ENCODE assay signal across 30 cellular contexts in the genomic region with DNA sequence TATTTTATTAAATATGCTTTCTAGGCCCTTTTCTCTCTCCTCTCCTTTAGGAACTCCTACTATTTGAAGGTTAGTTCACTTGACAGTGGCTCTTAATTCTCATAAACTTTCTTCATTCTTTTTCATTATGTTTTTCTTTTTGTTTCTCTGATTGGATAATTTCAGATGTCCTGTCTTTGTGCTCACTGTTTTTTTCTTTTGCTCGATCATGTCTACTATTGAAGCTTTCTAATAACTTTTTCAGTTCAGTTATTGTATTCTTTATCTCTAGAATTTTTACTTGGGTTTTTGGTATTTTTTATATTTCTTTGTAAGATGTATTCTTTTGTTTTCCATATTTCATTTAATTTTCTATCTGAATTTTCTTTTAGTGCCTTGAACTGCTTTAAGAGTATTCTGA.
"Had no signal": no experiment of that assay in that cellular context is flagged by ENCODE, and none has a peak within 500 bp of the region (broad histone marks: within the 10 kb centered on the region; RNA-seq: fewer than 3 reads in every experiment).

No MANE protein-coding gene starts in this region.

- H3K9me3 ChIP-seq: body of pancreas had no signal

- DNase-seq: activated CD4-positive, alpha-beta memory T cell treated with anti-CD3 and anti-CD28 coated beads for 36 hours; activated CD4-positive, alpha-beta T cell treated with anti-CD3 and anti-CD28 coated beads for 36 hours; activated CD4-positive, alpha-beta T cell treated with anti-CD3 and anti-CD28 coated beads, Interleukin-2, amount 10 ng/mL, durations not matched to agents 24 days and 14 days; activated CD4-positive, CD25-positive, alpha-beta regulatory T cell; activated CD4-positive, CD25-positive, alpha-beta regulatory T cell treated with anti-CD3 and anti-CD28 coated beads, Interleukin-2, amount 50 U/mL, for 72 hours; activated CD8-positive, alpha-beta memory T cell treated with anti-CD3 and anti-CD28 coated beads, Interleukin-2, amount 10 ng/mL, durations not matched to agents 7 days and 5 days; activated CD8-positive, alpha-beta memory T cell treated with anti-CD3 and anti-CD28 coated beads, Interleukin-2, amount 50 U/mL, for 4 hours; activated CD8-positive, alpha-beta T cell treated with anti-CD3 and anti-CD28 coated beads, Interleukin-2, amount 10 ng/mL, durations not matched to agents 7 days and 5 days; activated effector memory CD4-positive, alpha-beta T cell treated with anti-CD3 and anti-CD28 coated beads, Interleukin-2, amount 50 U/mL, for 16 hours; activated naive CD4-positive, alpha-beta T cell treated with anti-CD3 and anti-CD28 coated beads for 36 hours; activated naive CD8-positive, alpha-beta T cell treated with anti-CD3 and anti-CD28 coated beads for 36 hours; activated naive CD8-positive, alpha-beta T cell treated with anti-CD3 and anti-CD28 coated beads, Interleukin-2, amount 50 U/mL, for 24 hours; activated T-cell treated with anti-CD3 and anti-CD28 coated beads, Interleukin-2, amount 50 U/mL, for 1 hour; activated T-cell treated with anti-CD3 and anti-CD28 coated beads, Interleukin-2, amount 50 U/mL, for 48 hours; adrenal gland; amygdala; aorta; body of pancreas; caudate nucleus; dorsolateral prefrontal cortex; effector memory CD4-positive, alpha-beta T cell; endodermal cell; erythroblast; foreskin keratinocyte; heart right ventricle; T-helper 1 cell; T-helper 17 cell had no signal

- H3K4me3 ChIP-seq: adrenal gland, body of pancreas, coronary artery, dorsolateral prefrontal cortex, esophagus muscularis mucosa, gastroesophageal sphincter, heart right ventricle had no signal

- H3K36me3 ChIP-seq: adrenal gland, esophagus muscularis mucosa, gastroesophageal sphincter, heart right ventricle had no signal

- ATAC-seq: activated CD4-positive, alpha-beta T cell treated with anti-CD3 and anti-CD28 coated beads for 36 hours; activated CD8-positive, alpha-beta memory T cell treated with anti-CD3 and anti-CD28 coated beads, Interleukin-2, amount 10 ng/mL, durations not matched to agents 7 days and 5 days; activated CD8-positive, alpha-beta T cell treated with anti-CD3 and anti-CD28 coated beads, Interleukin-2, amount 10 ng/mL, durations not matched to agents 7 days and 5 days; activated naive CD8-positive, alpha-beta T cell treated with anti-CD3 and anti-CD28 coated beads, Interleukin-2, amount 50 U/mL, for 24 hours; body of pancreas; foreskin keratinocyte; gastroesophageal sphincter; heart right ventricle; T-helper 17 cell had no signal

- H3K4me1 ChIP-seq: adrenal gland, body of pancreas, esophagus muscularis mucosa, foreskin keratinocyte, gastroesophageal sphincter, heart right ventricle had no signal

- H3K27me3 ChIP-seq: adrenal gland, body of pancreas, dorsolateral prefrontal cortex, esophagus muscularis mucosa, foreskin keratinocyte, gastroesophageal sphincter, heart right ventricle had no signal

- H3K27ac ChIP-seq: adrenal gland, body of pancreas, coronary artery, dorsolateral prefrontal cortex, esophagus muscularis mucosa, foreskin keratinocyte, gastroesophageal sphincter, heart right ventricle had no signal
